In the genomic region with DNA sequence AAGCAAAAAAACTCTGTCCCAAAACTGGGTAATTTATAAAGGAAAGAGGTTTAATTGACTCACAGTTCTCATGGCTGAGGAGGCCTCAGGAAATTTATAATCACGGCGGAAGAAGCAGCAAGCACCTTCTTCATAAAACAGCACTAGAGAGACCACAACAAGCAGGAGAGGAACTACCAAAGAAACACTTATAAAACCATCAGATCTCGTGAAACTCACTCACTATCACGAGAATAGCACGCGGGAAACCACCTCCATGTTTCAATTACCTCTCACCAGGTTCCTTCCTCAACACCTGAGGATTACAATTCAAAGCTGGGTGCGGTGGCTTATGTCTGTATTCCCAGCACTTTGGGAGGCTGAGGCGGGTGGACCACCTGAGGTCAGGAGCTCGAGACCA, we compare ENCODE assay signal across 21 cellular contexts. TPM values are rescaled to one million over a fixed set of nuclear protein-coding genes. Genes with fewer than 3 reads are reported as not detected.
DNase-seq lines count a peak whose midpoint lies in the region; ATAC-seq and TF ChIP-seq lines count a peak whose summit lies in the region.
"Had no signal": no experiment of that assay in that cellular context is flagged by ENCODE, and none has a peak within 500 bp of the region (broad histone marks: within the 10 kb centered on the region; RNA-seq: fewer than 3 reads in every experiment).

No MANE protein-coding gene starts in this region.

- no peak overlapping the region for H3K27ac ChIP-seq in CD4-positive, CD25-positive, alpha-beta regulatory T cell (ENCODE audit: insufficient read depth, low read length, poor library complexity, severe bottlenecking)
- no peak overlapping the region for H3K27ac ChIP-seq in CD4-positive, alpha-beta T cell (ENCODE audit: low read depth, low read length)
- H3K27ac ChIP-seq: heart left ventricle, SK-N-MC, stomach, upper lobe of right lung had no signal

- H3K4me3 Mint-ChIP-seq in CD4-positive, CD25-positive, alpha-beta regulatory T cell: peak overlapping the region in 3 of 4 donors; percentile 22 to 68 (median 37)
- peak overlapping the region; percentile 59 for H3K4me3 Mint-ChIP-seq in CD4-positive, alpha-beta T cell
- H3K4me3 Mint-ChIP-seq in activated CD8-positive, alpha-beta T cell treated with anti-CD3 and anti-CD28 coated beads, Interleukin-2, amount 10 ng/mL, durations not matched to agents 7 days and 5 days: peak overlapping the region; percentile 42
- H3K4me3 Mint-ChIP-seq in chondrocyte (ENCODE audit: unreplicated experiment): no peak overlapping the region

- POLR2A ChIA-PET in CD4-positive, alpha-beta T cell (lab: Charles Lee): no interaction called here
- POLR2A ChIA-PET in activated CD8-positive, alpha-beta T cell treated with anti-CD3 and anti-CD28 coated beads, Interleukin-2, amount 10 ng/mL, durations not matched to agents 7 days and 5 days (lab: Charles Lee): interaction anchor here (0.5 to 1.1 kb wide), 2 partner anchors 136 to 723 kb away, joined by 3 read pairs; no protein-coding TSS in a partner anchor

- peaks cover 0 to 6% (median 0%) of the 10 kb centered on the region in 7 donors for H3K9me3 Mint-ChIP-seq in CD4-positive, CD25-positive, alpha-beta regulatory T cell
- no peaks in the 10 kb centered on the region for H3K9me3 Mint-ChIP-seq in CD4-positive, alpha-beta T cell
- no peaks in the 10 kb centered on the region for H3K9me3 Mint-ChIP-seq in activated CD8-positive, alpha-beta T cell treated with anti-CD3 and anti-CD28 coated beads, Interleukin-2, amount 10 ng/mL, durations not matched to agents 7 days and 5 days (ENCODE audit: insufficient read depth)
- H3K9me3 Mint-ChIP-seq in chondrocyte (ENCODE audit: low read depth): peaks cover 6% of the 10 kb centered on the region

- peaks cover 17% of the 10 kb centered on the region for H3K4me1 ChIP-seq in CD4-positive, CD25-positive, alpha-beta regulatory T cell (ENCODE audit: control insufficient read depth, insufficient read depth, low read length, poor library complexity, severe bottlenecking)
- peaks cover 2% of the 10 kb centered on the region; the same call in 1 of the 2 replicates for H3K4me1 ChIP-seq in HAP-1

- no peaks in the 10 kb centered on the region for H3K27me3 ChIP-seq in CD4-positive, CD25-positive, alpha-beta regulatory T cell (ENCODE audit: control insufficient read depth, insufficient read depth, low read length)
- no peaks in the 10 kb centered on the region for H3K27me3 ChIP-seq in CD4-positive, alpha-beta T cell (ENCODE audit: control insufficient read depth, insufficient read depth, low read length)
- no peaks in the 10 kb centered on the region for H3K27me3 ChIP-seq in HAP-1 (ENCODE audit: low read depth)

- ATAC-seq in CD4-positive, CD25-positive, alpha-beta regulatory T cell (ENCODE audit: low read depth in 2 of 2): no peak
- ATAC-seq in CD4-positive, alpha-beta T cell (ENCODE audit: poor library complexity): peak; percentile 39
- ATAC-seq in activated CD8-positive, alpha-beta T cell treated with anti-CD3 and anti-CD28 coated beads, Interleukin-2, amount 10 ng/mL, durations not matched to agents 7 days and 5 days: no peak
- ATAC-seq: heart left ventricle, upper lobe of right lung had no signal

- H3K9me3 ChIP-seq in CD4-positive, CD25-positive, alpha-beta regulatory T cell (ENCODE audit: control insufficient read depth in 2 of 2, low read length in 2 of 2): no peaks in the 10 kb centered on the region
- H3K9me3 ChIP-seq in CD4-positive, alpha-beta T cell (ENCODE audit: control insufficient read depth, low read length): no peaks in the 10 kb centered on the region
- no peaks in the 10 kb centered on the region for H3K9me3 ChIP-seq in HAP-1
- H3K9me3 ChIP-seq: stomach, upper lobe of right lung had no signal

- CTCF ChIA-PET in CD4-positive, alpha-beta T cell (lab: Charles Lee): interaction anchor here (1.6 kb wide), 1 partner anchor 13 kb away, joined by 6 read pairs; no protein-coding TSS in a partner anchor
- CTCF ChIA-PET in activated CD8-positive, alpha-beta T cell treated with anti-CD3 and anti-CD28 coated beads, Interleukin-2, amount 10 ng/mL, durations not matched to agents 7 days and 5 days (lab: Charles Lee): interaction anchor here (0.8 to 2.5 kb wide), 4 partner anchors 9 to 404 kb away, joined by 3 to 11 read pairs (median 4); no protein-coding TSS in a partner anchor

- in situ Hi-C loops in HAP-1 (cut with MboI; ENCODE audit: low sequenced_read_pairs): no loop called here

- H3K4me1 Mint-ChIP-seq in CD4-positive, CD25-positive, alpha-beta regulatory T cell: peaks cover 14 to 31% (median 20%) of the 10 kb centered on the region in 4 donors
- peaks cover 39% of the 10 kb centered on the region for H3K4me1 Mint-ChIP-seq in CD4-positive, alpha-beta T cell (ENCODE audit: low read depth)
- peaks cover 34% of the 10 kb centered on the region for H3K4me1 Mint-ChIP-seq in activated CD8-positive, alpha-beta T cell treated with anti-CD3 and anti-CD28 coated beads, Interleukin-2, amount 10 ng/mL, durations not matched to agents 7 days and 5 days (ENCODE audit: low read depth)
- peaks cover 20% of the 10 kb centered on the region for H3K4me1 Mint-ChIP-seq in chondrocyte (ENCODE audit: low read depth)

- no peak overlapping the region for H3K4me3 ChIP-seq in CD4-positive, CD25-positive, alpha-beta regulatory T cell (ENCODE audit: low read depth, low read length)
- no peak overlapping the region for H3K4me3 ChIP-seq in HAP-1
- H3K4me3 ChIP-seq: heart left ventricle, SK-N-MC, smooth muscle cell, stomach, upper lobe of right lung had no signal

- peak in 2 of 3 donors; percentile 32 to 40 for DNase-seq in CD4-positive, CD25-positive, alpha-beta regulatory T cell
- DNase-seq in CD4-positive, alpha-beta T cell: no peak
- peak; percentile 53 for DNase-seq in activated CD8-positive, alpha-beta T cell treated with anti-CD3 and anti-CD28 coated beads, Interleukin-2, amount 10 ng/mL, durations not matched to agents 7 days and 5 days
- DNase-seq in chondrocyte (ENCODE audit: low spot score) (peak; percentile 28), islet precursor cell (no peak), HAP-1 (ENCODE audit: low spot score in 2 of 2) (no peak), RKO (ENCODE audit: low spot score) (no peak), mesenteric fat pad (ENCODE audit: low spot score) (no peak)
- DNase-seq: activated CD8-positive, alpha-beta memory T cell treated with anti-CD3 and anti-CD28 coated beads, Interleukin-2, amount 50 U/mL, for 48 hours; cerebellar nuclear complex; heart left ventricle; mammary epithelial cell; NCI-H1092 treated with DMSO at 0.1 percent for 48 hours; NCI-H187 treated with DMSO at 0.1 percent for 48 hours; NCI-H2227 treated with DMSO at 0.1 percent for 48 hours; retina; stimulated activated CD4-positive, alpha-beta T cell treated with anti-CD3 and anti-CD28 coated beads, Interleukin-4, amount 100 ng/mL, for 1 hour; stomach; upper lobe of right lung had no signal

- H3K27ac Mint-ChIP-seq in CD4-positive, CD25-positive, alpha-beta regulatory T cell: peak overlapping the region; percentile 27 to 61 (median 47)
- H3K27ac Mint-ChIP-seq in CD4-positive, alpha-beta T cell: peak overlapping the region; percentile 55
- H3K27ac Mint-ChIP-seq in activated CD8-positive, alpha-beta T cell treated with anti-CD3 and anti-CD28 coated beads, Interleukin-2, amount 10 ng/mL, durations not matched to agents 7 days and 5 days: peak overlapping the region; percentile 73
- H3K27ac Mint-ChIP-seq in chondrocyte (ENCODE audit: unreplicated experiment): no peak overlapping the region

- H3K36me3 ChIP-seq in CD4-positive, CD25-positive, alpha-beta regulatory T cell (ENCODE audit: control insufficient read depth, insufficient read depth, low read length): no peaks in the 10 kb centered on the region
- no peaks in the 10 kb centered on the region for H3K36me3 ChIP-seq in HAP-1 (replicated peaks)
- H3K36me3 ChIP-seq: heart left ventricle, stomach, upper lobe of right lung had no signal

- H3K36me3 Mint-ChIP-seq in CD4-positive, CD25-positive, alpha-beta regulatory T cell: no peaks in the 10 kb centered on the region
- peaks cover 11% of the 10 kb centered on the region for H3K36me3 Mint-ChIP-seq in CD4-positive, alpha-beta T cell (ENCODE audit: low read depth)
- no peaks in the 10 kb centered on the region for H3K36me3 Mint-ChIP-seq in activated CD8-positive, alpha-beta T cell treated with anti-CD3 and anti-CD28 coated beads, Interleukin-2, amount 10 ng/mL, durations not matched to agents 7 days and 5 days (ENCODE audit: low read depth)
- H3K36me3 Mint-ChIP-seq in chondrocyte (ENCODE audit: low read depth): no peaks in the 10 kb centered on the region

- H3K27me3 Mint-ChIP-seq in CD4-positive, CD25-positive, alpha-beta regulatory T cell: peaks cover 29% of the 10 kb centered on the region
- H3K27me3 Mint-ChIP-seq in CD4-positive, alpha-beta T cell: peaks cover 5% of the 10 kb centered on the region
- peaks cover 18% of the 10 kb centered on the region for H3K27me3 Mint-ChIP-seq in activated CD8-positive, alpha-beta T cell treated with anti-CD3 and anti-CD28 coated beads, Interleukin-2, amount 10 ng/mL, durations not matched to agents 7 days and 5 days (ENCODE audit: low read depth)
- H3K27me3 Mint-ChIP-seq in chondrocyte (ENCODE audit: low read depth): peaks cover 6% of the 10 kb centered on the region

- no peak for TF ChIP-seq CTCF in CD4-positive, alpha-beta T cell (IDR thresholded peaks at IDR 0.05)
- no peak for TF ChIP-seq CTCF in chondrocyte (IDR thresholded peaks at IDR 0.05)

- intact Hi-C loops in CD4-positive, alpha-beta T cell (cut with DNase I, micrococcal nuclease): loop anchor here in 1 of 2 experiments (5.0 to 10.0 kb wide), 3 partner anchors 38 to 445 kb away; a partner anchor contains a TSS

RNA-seq across cellular contexts. Expression of a gene that starts 48.5 kb away (rescaled TPM):
- 33.4 TPM for total RNA-seq in CD4-positive, CD25-positive, alpha-beta regulatory T cell
- 10 to 100 TPM; 66.8 to 78.3 (median 72.6) TPM for polyA plus RNA-seq in CD4-positive, CD25-positive, alpha-beta regulatory T cell
- total RNA-seq in CD4-positive, alpha-beta T cell: 10 to 100 TPM; 19.5 to 19.9 TPM
- total RNA-seq in activated CD8-positive, alpha-beta T cell treated with anti-CD3 and anti-CD28 coated beads, Interleukin-2, amount 10 ng/mL, durations not matched to agents 7 days and 5 days: 10 to 100 TPM; 90.6 to 92.2 TPM
- total RNA-seq in chondrocyte: 135 to 411 TPM (median 140 TPM) in 3 replicates
- 101 TPM for total RNA-seq in mesenteric fat pad

Comparison
In these comparisons a context has a peak if more than half of its experiments do, and no peak if none do; other contexts are left out.
1. DNase-seq: peak in CD4-positive, CD25-positive, alpha-beta regulatory T cell (2 of 3), activated CD8-positive, alpha-beta T cell treated with anti-CD3 and anti-CD28 coated beads, Interleukin-2, amount 10 ng/mL, durations not matched to agents 7 days and 5 days (single experiment) and chondrocyte (single experiment); none in CD4-positive, alpha-beta T cell (0 of 10), islet precursor cell (single experiment), HAP-1 (0 of 2), RKO (single experiment) and mesenteric fat pad (single experiment).